In the genomic region with DNA sequence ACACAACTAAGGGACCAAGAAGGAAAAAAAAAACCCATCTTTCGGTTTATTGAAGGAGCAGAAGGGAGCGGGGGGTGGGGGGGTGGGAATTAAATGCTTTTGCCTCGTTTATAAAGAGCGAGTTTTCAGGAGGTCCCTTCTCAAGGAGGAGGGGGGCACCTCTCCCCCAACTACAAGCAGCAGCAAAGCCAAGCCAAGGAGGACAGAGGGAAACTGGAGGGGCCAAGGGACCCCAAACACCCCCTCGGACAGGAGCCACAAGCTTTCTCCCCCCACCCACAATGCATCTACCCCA, we compare ENCODE assay signal across 10 cellular contexts. TPM values are rescaled to one million over a fixed set of nuclear protein-coding genes. Genes with fewer than 3 reads are reported as not detected.
DNase-seq lines count a peak whose midpoint lies in the region; ATAC-seq and TF ChIP-seq lines count a peak whose summit lies in the region.
"Had no signal": no experiment of that assay in that cellular context is flagged by ENCODE, and none has a peak within 500 bp of the region (broad histone marks: within the 10 kb centered on the region; RNA-seq: fewer than 3 reads in every experiment).

No MANE protein-coding gene starts in this region.

- H3K27ac ChIP-seq in CD8-positive, alpha-beta T cell (ENCODE audit: low read depth, low read length), result no peak overlapping the region
- no peak overlapping the region for H3K27ac ChIP-seq in OCI-LY1 (ENCODE audit: low read depth, low read length, poor library complexity, severe bottlenecking)

- H4K20me1 ChIP-seq in OCI-LY1 (ENCODE audit: insufficient read depth, low read length), result no peaks in the 10 kb centered on the region

- peak overlapping the region; percentile 23; the same call in 1 of the 2 replicates for H3K9ac ChIP-seq in OCI-LY1 (ENCODE audit: low read length)

- peak overlapping the region; percentile 33 for H3K27ac Mint-ChIP-seq in CD8-positive, alpha-beta T cell
- H3K27ac Mint-ChIP-seq in central memory CD8-positive, alpha-beta T cell (ENCODE audit: low read depth), result peak overlapping the region; percentile 26
- no peak overlapping the region for H3K27ac Mint-ChIP-seq in neural crest cell (ENCODE audit: unreplicated experiment)

- H3K9me3 Mint-ChIP-seq in CD8-positive, alpha-beta T cell, result no peaks in the 10 kb centered on the region
- no peaks in the 10 kb centered on the region for H3K9me3 Mint-ChIP-seq in central memory CD8-positive, alpha-beta T cell
- no peaks in the 10 kb centered on the region for H3K9me3 Mint-ChIP-seq in neural crest cell

- POLR2A ChIA-PET in CD8-positive, alpha-beta T cell (lab: Charles Lee), result interaction anchor here (3.1 kb wide), 1 partner anchor 114 kb away, joined by 8 read pairs; a partner anchor contains a TSS

- ATAC-seq in CD8-positive, alpha-beta T cell, result no peak
- ATAC-seq in central memory CD8-positive, alpha-beta T cell (replicated peaks; ENCODE audit: extremely low read depth, poor library complexity, severe bottlenecking), result no peak
- ATAC-seq in GM21515 (IDR thresholded peaks at IDR 0.05; ENCODE audit: unreplicated experiment) (no peak), GM19452 (IDR thresholded peaks at IDR 0.05; ENCODE audit: unreplicated experiment) (no peak), GM18909 (IDR thresholded peaks at IDR 0.05; ENCODE audit: poor library complexity, unreplicated experiment) (no peak)

- peaks cover 24% of the 10 kb centered on the region for H3K4me1 Mint-ChIP-seq in CD8-positive, alpha-beta T cell (ENCODE audit: low read depth)
- H3K4me1 Mint-ChIP-seq in central memory CD8-positive, alpha-beta T cell, result peaks cover 24% of the 10 kb centered on the region
- H3K4me1 Mint-ChIP-seq in neural crest cell, result peaks cover 36% of the 10 kb centered on the region

- H3F3A ChIP-seq in OCI-LY1 (ENCODE audit: insufficient read depth, low read length), result no peaks in the 10 kb centered on the region

- peak overlapping the region; percentile 35 for H3K4me3 ChIP-seq in CD8-positive, alpha-beta T cell (ENCODE audit: low read depth, low read length)
- peak overlapping the region; percentile 83 for H3K4me3 ChIP-seq in OCI-LY1 (ENCODE audit: low read depth, low read length, poor library complexity, severe bottlenecking)

- TF ChIP-seq CTCF in CD8-positive, alpha-beta T cell (IDR thresholded peaks at IDR 0.05), result peak; percentile 50
- no peak for TF ChIP-seq CTCF in OCI-LY1 (IDR thresholded peaks at IDR 0.05; ENCODE audit: low read length)
- peak; percentile 27 for TF ChIP-seq CTCF in neural crest cell (conservative IDR thresholded peaks at IDR 0.05)

- DNase-seq in CD8-positive, alpha-beta T cell, result no peak
- DNase-seq in central memory CD8-positive, alpha-beta T cell (ENCODE audit: low spot score in 2 of 2), result no peak
- no peak for DNase-seq in neural crest cell (ENCODE audit: low read depth, low spot score)
- DNase-seq in NCI-H510A treated with DMSO at 0.1 percent for 48 hours (lab: John Stamatoyannopoulos, UW), result no peak

- peak overlapping the region; percentile 99 for H3K4me2 ChIP-seq in OCI-LY1 (ENCODE audit: low read length)

- CTCF ChIA-PET in CD8-positive, alpha-beta T cell (lab: Charles Lee), result interaction anchor here (1.1 to 5.7 kb wide), 6 partner anchors 19 to 114 kb away, joined by 3 to 39 read pairs (median 4); a partner anchor contains a TSS

- H3K36me3 ChIP-seq in CD8-positive, alpha-beta T cell (ENCODE audit: insufficient read depth, low read length), result no peaks in the 10 kb centered on the region
- H3K36me3 ChIP-seq in OCI-LY1 (ENCODE audit: insufficient read depth, low read length), result no peaks in the 10 kb centered on the region

- no peaks in the 10 kb centered on the region for H3K79me2 ChIP-seq in OCI-LY1 (ENCODE audit: insufficient read depth, low read length)

- no peak overlapping the region for H2AFZ ChIP-seq in OCI-LY1 (ENCODE audit: low read length)

- no peaks in the 10 kb centered on the region for H3K9me3 ChIP-seq in CD8-positive, alpha-beta T cell (ENCODE audit: low read length)
- H3K9me3 ChIP-seq in OCI-LY1 (ENCODE audit: low read length), result no peaks in the 10 kb centered on the region
- H3K9me3 ChIP-seq: sigmoid colon had no signal

- peaks cover 6% of the 10 kb centered on the region for H3K27me3 Mint-ChIP-seq in CD8-positive, alpha-beta T cell (ENCODE audit: low read depth)
- peaks cover 7% of the 10 kb centered on the region for H3K27me3 Mint-ChIP-seq in central memory CD8-positive, alpha-beta T cell
- H3K27me3 Mint-ChIP-seq in neural crest cell (ENCODE audit: low read depth), result peaks cover 9% of the 10 kb centered on the region

- H3K9me2 ChIP-seq in OCI-LY1 (ENCODE audit: low read depth, low read length), result no peaks in the 10 kb centered on the region

- H3K36me3 Mint-ChIP-seq in CD8-positive, alpha-beta T cell, result peaks cover 9% of the 10 kb centered on the region
- H3K36me3 Mint-ChIP-seq in central memory CD8-positive, alpha-beta T cell (ENCODE audit: insufficient read depth), result peaks cover 10% of the 10 kb centered on the region
- H3K36me3 Mint-ChIP-seq in neural crest cell (ENCODE audit: low read depth), result peaks cover 3% of the 10 kb centered on the region

- H3K4me3 Mint-ChIP-seq in CD8-positive, alpha-beta T cell, result peak overlapping the region; percentile 74
- peak overlapping the region; percentile 68 for H3K4me3 Mint-ChIP-seq in central memory CD8-positive, alpha-beta T cell
- H3K4me3 Mint-ChIP-seq in neural crest cell, result peak overlapping the region; percentile 86

- no peaks in the 10 kb centered on the region for H3K27me3 ChIP-seq in CD8-positive, alpha-beta T cell (ENCODE audit: insufficient read depth, low read length)
- H3K27me3 ChIP-seq in OCI-LY1 (ENCODE audit: insufficient read depth, low read length), result no peaks in the 10 kb centered on the region

- H3K4me1 ChIP-seq in CD8-positive, alpha-beta T cell (ENCODE audit: insufficient read depth, low read length), result peaks cover 41% of the 10 kb centered on the region
- H3K4me1 ChIP-seq in OCI-LY1 (ENCODE audit: insufficient read depth, low read length, severe bottlenecking), result peaks cover 40% of the 10 kb centered on the region

- intact Hi-C loops in CD8-positive, alpha-beta T cell (cut with DNase I, micrococcal nuclease), result loop anchor here (1.0 to 10.0 kb wide), 4 partner anchors 19 to 381 kb away; a partner anchor contains a TSS

RNA-seq across cellular contexts. Expression of a gene that starts 2.4 kb away (rescaled TPM):
- 10 to 100 TPM; 17.7 to 19.6 TPM for total RNA-seq in CD8-positive, alpha-beta T cell
- total RNA-seq in neural crest cell, result 28.6 and 33.1 TPM in 2 replicates

RNA-seq across cellular contexts. Expression of a gene that starts 18.9 kb away (rescaled TPM):
- 1 to 10 TPM; 3.4 to 3.5 TPM for total RNA-seq in CD8-positive, alpha-beta T cell
- 9.1 and 9.6 TPM in 2 replicates for total RNA-seq in neural crest cell

RNA-seq across cellular contexts. Expression of a gene that starts 19.4 kb away (rescaled TPM):
- not detected for total RNA-seq in CD8-positive, alpha-beta T cell
- total RNA-seq in neural crest cell, result not detected in 2 replicates

RNA-seq across cellular contexts. Expression of a gene that starts 20.6 kb away (rescaled TPM):
- total RNA-seq in CD8-positive, alpha-beta T cell, result 10 to 100 TPM; 52.6 to 54.2 TPM
- 105 and 115 TPM in 2 replicates for total RNA-seq in neural crest cell

RNA-seq across cellular contexts. Expression of a gene that starts 31.0 kb away (rescaled TPM):
- not detected for total RNA-seq in CD8-positive, alpha-beta T cell
- total RNA-seq in neural crest cell, result not detected in 2 replicates
- total RNA-seq: kidney epithelial cell, sigmoid colon had no signal
